14 cellular contexts compared by ENCODE assay signal in genomic region chr14:74825008-74825407, GRCh38. TPM values are rescaled to one million over a fixed set of nuclear protein-coding genes. Genes with fewer than 3 reads are reported as not detected.
DNase-seq lines count a peak whose midpoint lies in the region; ATAC-seq, FAIRE-seq and TF ChIP-seq lines count a peak whose summit lies in the region.
"Had no signal": no experiment of that assay in that cellular context is flagged by ENCODE, and none has a peak within 500 bp of the region (broad histone marks: within the 10 kb centered on the region; RNA-seq: fewer than 3 reads in every experiment).

No MANE protein-coding gene starts in this region.

- H3K9me3 Mint-ChIP-seq in H9, result no peaks in the 10 kb centered on the region
- H3K9me3 Mint-ChIP-seq: activated CD4-positive, alpha-beta T cell treated with anti-CD3 and anti-CD28 coated beads, Interleukin-2, amount 10 ng/mL, durations not matched to agents 7 days and 5 days; immature natural killer cell had no signal

- H2BK5ac ChIP-seq in H9 (ENCODE audit: insufficient read length, low read length), result no peak overlapping the region

- H3K9me2 ChIP-seq in DOHH2 (replicated peaks; ENCODE audit: control insufficient read depth, low read length), result no peaks in the 10 kb centered on the region
- no peaks in the 10 kb centered on the region for H3K9me2 ChIP-seq in Karpas-422 (replicated peaks; ENCODE audit: insufficient read depth, low read length)

- in situ Hi-C loops in mammary epithelial cell (cut with MboI; ENCODE audit: low sequenced_read_pairs in 2 of 2) (no loop called here), transverse colon (cut with MboI; ENCODE audit: low pct_ligation_motif_present in 1 of 4, low pct_unique_long_range_greater_than_20kb in 1 of 4, low sequenced_read_pairs in 3 of 4) (no loop called here)

- H4K20me1 ChIP-seq in DOHH2 (ENCODE audit: control insufficient read depth, insufficient read depth, low read depth, low read length) (no peaks in the 10 kb centered on the region), Karpas-422 (ENCODE audit: insufficient read depth, low read depth, low read length) (no peaks in the 10 kb centered on the region), mammary epithelial cell (ENCODE audit: insufficient read depth, low read length) (no peaks in the 10 kb centered on the region), keratinocyte (ENCODE audit: control insufficient read depth, extremely low read depth, insufficient read depth, low read length) (no peaks in the 10 kb centered on the region), H9 (ENCODE audit: control insufficient read depth, insufficient read depth, insufficient read length) (no peaks in the 10 kb centered on the region)

- H4K5ac ChIP-seq in H9 (ENCODE audit: insufficient read length, low read depth, low read length), result no peak overlapping the region

- ATAC-seq in GM21717 (IDR thresholded peaks at IDR 0.05; ENCODE audit: unreplicated experiment), result no peak

- peaks cover 10 to 14% of the 10 kb centered on the region in 2 experiments for H3K4me1 Mint-ChIP-seq in H9
- H3K4me1 Mint-ChIP-seq: immature natural killer cell had no signal

- H4K91ac ChIP-seq in H9 (ENCODE audit: insufficient read length, low read depth, low read length), result no peak overlapping the region

- H3K27me3 ChIP-seq in DOHH2 (ENCODE audit: control insufficient read depth, low read length) (no peaks in the 10 kb centered on the region), Karpas-422 (ENCODE audit: low read length) (no peaks in the 10 kb centered on the region), mammary epithelial cell (ENCODE audit: insufficient read depth, low read length) (no peaks in the 10 kb centered on the region), keratinocyte (ENCODE audit: control insufficient read depth, extremely low read depth, insufficient read depth, low read length) (no peaks in the 10 kb centered on the region), transverse colon (no peaks in the 10 kb centered on the region), H9 (ENCODE audit: insufficient read depth, low read length) (no peaks in the 10 kb centered on the region)
- H3K27me3 ChIP-seq: esophagus muscularis mucosa had no signal

- no peak overlapping the region for H3K18ac ChIP-seq in H9 (ENCODE audit: insufficient read length, low read depth, low read length)

- no peaks in the 10 kb centered on the region for H3K27me3 Mint-ChIP-seq in H9 (ENCODE audit: low read depth)
- H3K27me3 Mint-ChIP-seq: activated CD4-positive, alpha-beta T cell treated with anti-CD3 and anti-CD28 coated beads, Interleukin-2, amount 10 ng/mL, durations not matched to agents 7 days and 5 days had no signal

- intact Hi-C loops in mammary epithelial cell (cut with micrococcal nuclease) (no loop called here), transverse colon (cut with DNase I; ENCODE audit: low total_unique reads) (loop anchor here (10.0 kb wide), 1 partner anchor 770 kb away; no protein-coding TSS in a partner anchor)

- H3F3A ChIP-seq in DOHH2 (ENCODE audit: control insufficient read depth, insufficient read depth), result peaks cover 10% of the 10 kb centered on the region

- 100% methylated on average over 1 of the region's 1 CpG for WGBS in mammary epithelial cell (ENCODE audit: low coverage, missing lambda C conversion rate)
- WGBS in transverse colon (ENCODE audit: low coverage in 1 of 2), 2 donors, result 71 to 90% methylated on average over 1 of the region's 1 CpG
- WGBS in H9 (ENCODE audit: extremely low coverage, insufficient read length, low lambda C conversion rate), result no CpG with 5 or more reads among the region's 1 CpG

- H3T11ph ChIP-seq in H9 (ENCODE audit: low read length), result no peak overlapping the region

- H3K79me2 ChIP-seq in DOHH2 (ENCODE audit: control insufficient read depth, low read length) (no peaks in the 10 kb centered on the region), Karpas-422 (ENCODE audit: low read length) (peaks cover 45% of the 10 kb centered on the region), mammary epithelial cell (ENCODE audit: insufficient read depth, low read length) (no peaks in the 10 kb centered on the region), keratinocyte (ENCODE audit: control insufficient read depth, insufficient read depth, low read length) (no peaks in the 10 kb centered on the region), H9 (ENCODE audit: insufficient read depth, low read length) (no peaks in the 10 kb centered on the region)

- H2BK12ac ChIP-seq in H9 (ENCODE audit: insufficient read length, low read depth, low read length), result no peak overlapping the region

- no peaks in the 10 kb centered on the region for H3K9me1 ChIP-seq in keratinocyte (ENCODE audit: control insufficient read depth, extremely low read depth, insufficient read depth, low read length)

- H3K36me3 ChIP-seq in DOHH2 (ENCODE audit: control insufficient read depth, low read length), result peaks cover 89% of the 10 kb centered on the region
- H3K36me3 ChIP-seq in Karpas-422 (ENCODE audit: insufficient read depth, low read length), result peaks cover 84% of the 10 kb centered on the region; the same call in 1 of the 2 replicates
- H3K36me3 ChIP-seq in mammary epithelial cell (ENCODE audit: insufficient read depth, low read length), result peaks cover 21% of the 10 kb centered on the region
- peaks cover 7% of the 10 kb centered on the region in 2 experiments for H3K36me3 ChIP-seq in keratinocyte (ENCODE audit: control insufficient read depth in 2 of 2, extremely low read depth in 1 of 2, insufficient read depth in 2 of 2, low read length in 2 of 2)
- peaks cover 0 to 31% (median 16%) of the 10 kb centered on the region in 4 donors for H3K36me3 ChIP-seq in transverse colon

- BruUV-seq in mammary epithelial cell (replicated peaks; lab: Mats Ljungman, UMichigan), result no TSS peak

- H2BK120ac ChIP-seq in H9 (ENCODE audit: low read depth, low read length, poor library complexity, severe bottlenecking), result no peak overlapping the region

- FAIRE-seq in keratinocyte (lab: Jason Lieb, UNC), result no peak

- no peak overlapping the region for H3K14ac ChIP-seq in H9 (ENCODE audit: insufficient read depth, low read length)

- H3K4me3 ChIP-seq in DOHH2 (ENCODE audit: low read length) (peak overlapping the region; percentile 27), Karpas-422 (ENCODE audit: low read length) (no peak overlapping the region), mammary epithelial cell (replicated peaks in 1 of 3; ENCODE audit: insufficient read depth in 1 of 3, low read depth in 2 of 3, low read length in 3 of 3) (no peak overlapping the region), keratinocyte (ENCODE audit: control insufficient read depth in 2 of 3, extremely low read depth in 1 of 3, insufficient read depth in 2 of 3, low read depth in 1 of 3, low read length in 3 of 3) (no peak overlapping the region), transverse colon (no peak overlapping the region)
- H3K4me3 ChIP-seq: esophagus muscularis mucosa had no signal

- H2AK5ac ChIP-seq in H9 (ENCODE audit: insufficient read length, low read length), result no peak overlapping the region

- H3K36me3 Mint-ChIP-seq in H9 (ENCODE audit: insufficient read depth in 1 of 3, low read depth in 3 of 3), result peaks cover 6 to 35% (median 27%) of the 10 kb centered on the region in 3 experiments; a peak in 6 of 7 replicates

- H3K9ac ChIP-seq in Karpas-422 (ENCODE audit: low read length) (no peak overlapping the region), mammary epithelial cell (ENCODE audit: insufficient read depth, low read length) (no peak overlapping the region), keratinocyte (ENCODE audit: control insufficient read depth, extremely low read depth, insufficient read depth, low read length) (no peak overlapping the region), H9 (ENCODE audit: extremely low read depth, insufficient read length, low read length) (no peak overlapping the region)

- peak overlapping the region; percentile 19; the same call in 1 of the 2 replicates for H3K27ac ChIP-seq in DOHH2 (ENCODE audit: low read depth, low read length)
- peak overlapping the region; percentile 33 for H3K27ac ChIP-seq in Karpas-422 (ENCODE audit: low read length)
- no peak overlapping the region for H3K27ac ChIP-seq in mammary epithelial cell (ENCODE audit: insufficient read depth, low read depth, low read length)
- peak overlapping the region; percentile 65 for H3K27ac ChIP-seq in keratinocyte (ENCODE audit: control insufficient read depth, insufficient read depth, low read length)
- H3K27ac ChIP-seq in transverse colon, result no peak overlapping the region
- H3K27ac ChIP-seq in H9 (ENCODE audit: insufficient read length, low read depth, low read length), result no peak overlapping the region
- H3K27ac ChIP-seq: esophagus muscularis mucosa had no signal

- CTCF ChIA-PET in mammary epithelial cell (lab: Charles Lee; ENCODE audit: low non-redundant PET), result no interaction called here

- DNase-seq in Karpas-422, result peak; percentile 57
- peak; percentile 24 for DNase-seq in mammary epithelial cell
- DNase-seq in keratinocyte (ENCODE audit: low read depth, low spot score), result no peak
- DNase-seq in transverse colon, result no peak
- no peak for DNase-seq in H9
- no peak for DNase-seq in T1000 (lab: John Stamatoyannopoulos, UW)
- DNase-seq: activated CD4-positive, alpha-beta T cell treated with anti-CD3 and anti-CD28 coated beads, Interleukin-2, amount 10 ng/mL, durations not matched to agents 7 days and 5 days; immature natural killer cell; retina; substantia nigra had no signal

- H2BK20ac ChIP-seq in H9 (ENCODE audit: low read depth, low read length, poor library complexity, severe bottlenecking), result no peak overlapping the region

- H3K23ac ChIP-seq in H9 (ENCODE audit: insufficient read length, low read depth, low read length), result no peak overlapping the region

- no peak overlapping the region for H4K8ac ChIP-seq in H9 (replicated peaks; ENCODE audit: insufficient read length, low read depth, low read length)

- TF ChIP-seq CTCF in DOHH2 (IDR thresholded peaks at IDR 0.05; ENCODE audit: low read depth, low read length, poor library complexity, severe bottlenecking) (no peak), mammary epithelial cell (conservative IDR thresholded peaks at IDR 0.05 in 1 of 2, IDR thresholded peaks at IDR 0.05 in 1 of 2; ENCODE audit: extremely low read depth in 1 of 2, insufficient read depth in 1 of 2, low read depth in 1 of 2, low read length in 2 of 2) (no peak), keratinocyte (optimal IDR thresholded peaks at IDR 0.05 in 1 of 3, IDR thresholded peaks at IDR 0.05 in 1 of 3, conservative IDR thresholded peaks at IDR 0.05 in 1 of 3; ENCODE audit: extremely low read depth in 1 of 3, insufficient read depth in 2 of 3, low read length in 3 of 3) (no peak), transverse colon (IDR thresholded peaks at IDR 0.05) (no peak), H9 (conservative IDR thresholded peaks at IDR 0.05) (no peak)

- H3K23me2 ChIP-seq in H9 (ENCODE audit: insufficient read length, low read depth, low read length, poor library complexity, severe bottlenecking), result no peaks in the 10 kb centered on the region

- no peak overlapping the region for H2AFZ ChIP-seq in Karpas-422 (ENCODE audit: low read length)
- no peak overlapping the region for H2AFZ ChIP-seq in mammary epithelial cell (ENCODE audit: low read depth, low read length)
- H2AFZ ChIP-seq in keratinocyte (ENCODE audit: control insufficient read depth, low read length), result no peak overlapping the region
- no peak overlapping the region for H2AFZ ChIP-seq in H9 (ENCODE audit: low read length)

- H3K9me3 ChIP-seq in DOHH2 (ENCODE audit: control insufficient read depth, insufficient read depth, low read length) (no peaks in the 10 kb centered on the region), Karpas-422 (ENCODE audit: low read length) (no peaks in the 10 kb centered on the region), mammary epithelial cell (replicated peaks; ENCODE audit: insufficient read depth, low read length) (no peaks in the 10 kb centered on the region), keratinocyte (ENCODE audit: control insufficient read depth, low read depth, low read length) (no peaks in the 10 kb centered on the region), transverse colon (no peaks in the 10 kb centered on the region), H9 (ENCODE audit: control insufficient read depth, low read depth, low read length) (no peaks in the 10 kb centered on the region)
- H3K9me3 ChIP-seq: esophagus muscularis mucosa had no signal

- H3K4me3 Mint-ChIP-seq in H9, result no peak overlapping the region
- H3K4me3 Mint-ChIP-seq: activated CD4-positive, alpha-beta T cell treated with anti-CD3 and anti-CD28 coated beads, Interleukin-2, amount 10 ng/mL, durations not matched to agents 7 days and 5 days; immature natural killer cell had no signal

- no peaks in the 10 kb centered on the region for H3K79me1 ChIP-seq in H9 (ENCODE audit: insufficient read depth, low read depth, low read length, poor library complexity, severe bottlenecking)

- dilution Hi-C loops in mammary epithelial cell (cut with HindIII; ENCODE audit: low sequenced_read_pairs) (no loop called here), keratinocyte (cut with MboI; ENCODE audit: extremely low pct_ligation_motif_present, low sequenced_read_pairs) (no loop called here)

- no peak overlapping the region for H3K4ac ChIP-seq in H9 (ENCODE audit: low read depth, low read length)

- TF ChIP-seq EP300 in transverse colon (IDR thresholded peaks at IDR 0.05; ENCODE audit: low read depth), result no peak

- no peak overlapping the region for H3K27ac Mint-ChIP-seq in H9
- H3K27ac Mint-ChIP-seq: activated CD4-positive, alpha-beta T cell treated with anti-CD3 and anti-CD28 coated beads, Interleukin-2, amount 10 ng/mL, durations not matched to agents 7 days and 5 days had no signal

- H3K4me2 ChIP-seq in DOHH2 (ENCODE audit: low read length) (peak overlapping the region; percentile 50), Karpas-422 (ENCODE audit: low read depth, low read length, poor library complexity, severe bottlenecking) (no peak overlapping the region), mammary epithelial cell (ENCODE audit: insufficient read depth, low read depth, low read length) (no peak overlapping the region), keratinocyte (ENCODE audit: control insufficient read depth, extremely low read depth, insufficient read depth, low read depth, low read length) (no peak overlapping the region), H9 (ENCODE audit: insufficient read depth, insufficient read length, low read length) (no peak overlapping the region)

- H3K56ac ChIP-seq in H9 (ENCODE audit: insufficient read length, low read depth, low read length), result no peak overlapping the region

- peaks cover 16% of the 10 kb centered on the region for H3K4me1 ChIP-seq in DOHH2 (ENCODE audit: control insufficient read depth, low read length)
- peaks cover 12% of the 10 kb centered on the region for H3K4me1 ChIP-seq in Karpas-422 (ENCODE audit: low read length)
- peaks cover 4% of the 10 kb centered on the region for H3K4me1 ChIP-seq in mammary epithelial cell (ENCODE audit: insufficient read depth, low read length)
- H3K4me1 ChIP-seq in keratinocyte (ENCODE audit: control insufficient read depth, extremely low read depth, insufficient read depth, low read length), result peaks cover 16% of the 10 kb centered on the region
- H3K4me1 ChIP-seq in transverse colon, result no peaks in the 10 kb centered on the region
- H3K4me1 ChIP-seq in H9 (ENCODE audit: insufficient read depth, low read length), result no peaks in the 10 kb centered on the region
- H3K4me1 ChIP-seq: esophagus muscularis mucosa had no signal

- H2BK15ac ChIP-seq in H9 (ENCODE audit: low read depth, low read length), result no peak overlapping the region

- no peak for TF ChIP-seq POLR2A in transverse colon (IDR thresholded peaks at IDR 0.05)

RNA-seq across cellular contexts. Expression of gene PROX2, which starts 50.9 kb away (rescaled TPM):
- total RNA-seq in Karpas-422 (2014; rRNA removed; shearing (Covaris generic); ENCODE audit: low replicate concordance), result 2.3 and 2.6 TPM in 2 replicates
- total RNA-seq in mammary epithelial cell, result not detected
- not detected for polyA plus RNA-seq in mammary epithelial cell
- polyA minus RNA-seq in mammary epithelial cell, result not detected
- polyA plus RNA-seq in keratinocyte, result not detected in 3 replicates
- not detected for polyA plus RNA-seq in keratinocyte (2011; ENCODE audit: low read depth)
- not detected in 2 replicates for polyA plus RNA-seq in keratinocyte (2011; cell fraction: cytosol; rRNA removed)
- not detected in 2 replicates for polyA plus RNA-seq in keratinocyte (2011; cell fraction: nucleus; rRNA removed)
- polyA plus RNA-seq in keratinocyte (2012; ENCODE audit: low replicate concordance), result 0.08 and 0.35 TPM in 2 replicates
- polyA minus RNA-seq in keratinocyte, result 0.19 TPM in 1 of 3 replicates, not detected in the others
- polyA minus RNA-seq in keratinocyte (2011; cell fraction: cytosol; rRNA and poly(A)+ RNA removed), result not detected
- polyA minus RNA-seq in keratinocyte (2011; cell fraction: nucleus; rRNA and poly(A)+ RNA removed), result not detected in 2 replicates
- total RNA-seq in transverse colon, result under 1 TPM in 1 of 4 donors, not detected in 3; 0.79 TPM
- total RNA-seq in H9 (2021), result not detected in 2 replicates
- total RNA-seq: activated CD4-positive, alpha-beta T cell treated with anti-CD3 and anti-CD28 coated beads, Interleukin-2, amount 10 ng/mL, durations not matched to agents 7 days and 5 days; esophagus muscularis mucosa; myocyte had no signal

RNA-seq across cellular contexts. Expression of gene DLST, which starts 56.7 kb away (rescaled TPM):
- total RNA-seq in Karpas-422 (2014; rRNA removed; shearing (Covaris generic); ENCODE audit: low replicate concordance), result 101 and 105 TPM in 2 replicates
- total RNA-seq in mammary epithelial cell (100 to 1,000 TPM in 1 of 2 donors, 10 to 100 TPM in 1; 63.3 to 145 TPM), transverse colon (100 to 1,000 TPM in 3 of 4 donors, 10 to 100 TPM in 1; 65.1 to 135 (median 103) TPM), H9 (2021) (116 and 120 TPM in 2 replicates)
- polyA plus RNA-seq in mammary epithelial cell (151 TPM), keratinocyte (114 to 151 TPM (median 129 TPM) in 3 replicates)
- polyA minus RNA-seq in mammary epithelial cell (162 TPM), keratinocyte (113 to 130 TPM (median 114 TPM) in 3 replicates)
- polyA plus RNA-seq in keratinocyte (2011; ENCODE audit: low read depth), result 57.0 TPM
- 126 and 128 TPM in 2 replicates for polyA plus RNA-seq in keratinocyte (2011; cell fraction: cytosol; rRNA removed)
- polyA plus RNA-seq in keratinocyte (2011; cell fraction: nucleus; rRNA removed), result 163 and 166 TPM in 2 replicates
- 64.0 and 74.0 TPM in 2 replicates for polyA plus RNA-seq in keratinocyte (2012; ENCODE audit: low replicate concordance)
- 51.2 TPM for polyA minus RNA-seq in keratinocyte (2011; cell fraction: cytosol; rRNA and poly(A)+ RNA removed)
- polyA minus RNA-seq in keratinocyte (2011; cell fraction: nucleus; rRNA and poly(A)+ RNA removed), result 46.0 and 78.7 TPM in 2 replicates

Comparison
In these comparisons a context has a peak if more than half of its experiments do, and no peak if none do; other contexts are left out.
1. H3K27ac ChIP-seq: peak in DOHH2 (single experiment), Karpas-422 (single experiment) and keratinocyte (single experiment); none in mammary epithelial cell (single experiment), transverse colon (0 of 4) and H9 (single experiment).
2. DNase-seq: peak in Karpas-422 (single experiment) and mammary epithelial cell (single experiment); none in keratinocyte (single experiment), transverse colon (single experiment), H9 (single experiment) and T1000 (single experiment).